ENCODE assay signal across 18 cellular contexts in the genomic region with DNA sequence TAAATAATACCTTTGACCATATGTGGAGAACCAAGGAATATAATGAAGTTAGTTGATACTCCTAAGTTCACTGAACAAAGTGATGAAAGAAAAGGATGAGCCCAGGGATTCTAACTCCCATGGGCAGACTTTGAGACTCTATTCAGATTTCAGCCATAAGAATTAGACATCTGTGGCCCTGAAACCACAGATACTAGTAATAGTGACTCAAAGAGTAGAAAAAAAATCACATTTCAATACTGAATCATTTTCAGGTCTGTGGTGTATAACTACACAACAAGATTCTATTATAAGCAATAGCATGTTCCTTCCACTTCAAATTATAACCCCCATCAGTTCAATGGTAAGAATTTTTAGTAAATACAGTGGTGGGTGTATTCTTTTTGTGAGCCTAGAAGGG. TPM values are rescaled to one million over a fixed set of nuclear protein-coding genes. Genes with fewer than 3 reads are reported as not detected.
DNase-seq lines count a peak whose midpoint lies in the region; ATAC-seq, FAIRE-seq and TF ChIP-seq lines count a peak whose summit lies in the region.
"Had no signal": no experiment of that assay in that cellular context is flagged by ENCODE, and none has a peak within 500 bp of the region (broad histone marks: within the 10 kb centered on the region; RNA-seq: fewer than 3 reads in every experiment).

No MANE protein-coding gene starts in this region.

- H3K27ac Mint-ChIP-seq in activated T-helper 17 cell treated with anti-CD3 and anti-CD28 coated beads, Interleukin-2, amount 50 U/mL, for 72 hours = no peak overlapping the region
- no peak overlapping the region for H3K27ac Mint-ChIP-seq in stimulated activated effector memory CD8-positive, alpha-beta T cell treated with anti-CD3 and anti-CD28 coated beads, Interleukin-12 subunit alpha, Interleukin-12 subunit beta, amount 100 ng/mL, for 72 hours
- H3K27ac Mint-ChIP-seq: B cell; CD4-positive, CD25-positive, alpha-beta regulatory T cell; CD8-positive, alpha-beta T cell; H9 had no signal

- peaks cover 2% of the 10 kb centered on the region for H3K27me3 Mint-ChIP-seq in activated T-helper 17 cell treated with anti-CD3 and anti-CD28 coated beads, Interleukin-2, amount 50 U/mL, for 72 hours
- H3K27me3 Mint-ChIP-seq: B cell; CD4-positive, CD25-positive, alpha-beta regulatory T cell had no signal

- H3K9me3 Mint-ChIP-seq in activated T-helper 17 cell treated with anti-CD3 and anti-CD28 coated beads, Interleukin-2, amount 50 U/mL, for 72 hours = peaks cover 12% of the 10 kb centered on the region
- H3K9me3 Mint-ChIP-seq in stimulated activated effector memory CD8-positive, alpha-beta T cell treated with anti-CD3 and anti-CD28 coated beads, Interleukin-12 subunit alpha, Interleukin-12 subunit beta, amount 100 ng/mL, for 72 hours = peaks cover 7% of the 10 kb centered on the region

- no peaks in the 10 kb centered on the region for H3K4me1 Mint-ChIP-seq in activated T-helper 17 cell treated with anti-CD3 and anti-CD28 coated beads, Interleukin-2, amount 50 U/mL, for 72 hours
- no peaks in the 10 kb centered on the region for H3K4me1 Mint-ChIP-seq in stimulated activated effector memory CD8-positive, alpha-beta T cell treated with anti-CD3 and anti-CD28 coated beads, Interleukin-12 subunit alpha, Interleukin-12 subunit beta, amount 100 ng/mL, for 72 hours
- H3K4me1 Mint-ChIP-seq: B cell, H9 had no signal

- peak; percentile 55 for ATAC-seq in GM21390 (IDR thresholded peaks at IDR 0.05; ENCODE audit: unreplicated experiment)
- ATAC-seq in HG02870 (IDR thresholded peaks at IDR 0.05; ENCODE audit: unreplicated experiment) = peak; percentile 85
- ATAC-seq in activated T-helper 17 cell treated with anti-CD3 and anti-CD28 coated beads, Interleukin-2, amount 50 U/mL, for 72 hours (replicated peaks) = peak; percentile 39
- ATAC-seq in stimulated activated effector memory CD8-positive, alpha-beta T cell treated with anti-CD3 and anti-CD28 coated beads, Interleukin-12 subunit alpha, Interleukin-12 subunit beta, amount 100 ng/mL, for 72 hours = peak; percentile 55
- no peak for ATAC-seq in GM21526 (IDR thresholded peaks at IDR 0.05; ENCODE audit: low FRiP score, unreplicated experiment)
- no peak for ATAC-seq in HG02840 (IDR thresholded peaks at IDR 0.05; ENCODE audit: low FRiP score, unreplicated experiment)
- ATAC-seq: CD8-positive, alpha-beta T cell; GM12878; HCT116 had no signal

- H3K4me3 Mint-ChIP-seq in activated T-helper 17 cell treated with anti-CD3 and anti-CD28 coated beads, Interleukin-2, amount 50 U/mL, for 72 hours = no peak overlapping the region
- H3K4me3 Mint-ChIP-seq in stimulated activated effector memory CD8-positive, alpha-beta T cell treated with anti-CD3 and anti-CD28 coated beads, Interleukin-12 subunit alpha, Interleukin-12 subunit beta, amount 100 ng/mL, for 72 hours = no peak overlapping the region
- H3K4me3 Mint-ChIP-seq: B cell; CD4-positive, CD25-positive, alpha-beta regulatory T cell; CD8-positive, alpha-beta T cell; H9 had no signal

- no peak for FAIRE-seq in H54 (lab: Jason Lieb, UNC)
- FAIRE-seq: GM12878, GM19239, H1 had no signal

- peaks cover 28% of the 10 kb centered on the region for H3K36me3 Mint-ChIP-seq in activated T-helper 17 cell treated with anti-CD3 and anti-CD28 coated beads, Interleukin-2, amount 50 U/mL, for 72 hours (ENCODE audit: low read depth)
- H3K36me3 Mint-ChIP-seq in stimulated activated effector memory CD8-positive, alpha-beta T cell treated with anti-CD3 and anti-CD28 coated beads, Interleukin-12 subunit alpha, Interleukin-12 subunit beta, amount 100 ng/mL, for 72 hours = peaks cover 20% of the 10 kb centered on the region
- H3K36me3 Mint-ChIP-seq: CD8-positive, alpha-beta T cell had no signal

- no peak for DNase-seq in stimulated activated effector memory CD8-positive, alpha-beta T cell treated with anti-CD3 and anti-CD28 coated beads, Interleukin-12 subunit alpha, Interleukin-12 subunit beta, amount 100 ng/mL, for 72 hours (ENCODE audit: low spot score in 2 of 2)
- no peak for DNase-seq in H54 (ENCODE audit: insufficient read length, low spot score)
- DNase-seq: Caco-2; CD4-positive, CD25-positive, alpha-beta regulatory T cell; CD8-positive, alpha-beta T cell; DMS153; DND-41; H9 had no signal

- no peak for TF ChIP-seq POLR2A in H54 (IDR thresholded peaks at IDR 0.05; ENCODE audit: low read depth, low read length)

RNA-seq across cellular contexts. Expression of gene F13B, which starts 16.4 kb away (rescaled TPM):
- under 1 TPM in 1 of 2 donors, not detected in 1; 0.13 TPM for total RNA-seq in activated T-helper 17 cell treated with anti-CD3 and anti-CD28 coated beads, Interleukin-2, amount 50 U/mL, for 72 hours
- total RNA-seq: B cell; Caco-2; CD4-positive, CD25-positive, alpha-beta regulatory T cell; CD8-positive, alpha-beta T cell; GM12878; H1; H9 had no signal

Comparison
In these comparisons a context has a peak if more than half of its experiments do, and no peak if none do; other contexts are left out.
1. ATAC-seq: peak in GM21390 (single experiment), HG02870 (single experiment), activated T-helper 17 cell treated with anti-CD3 and anti-CD28 coated beads, Interleukin-2, amount 50 U/mL, for 72 hours (single experiment) and stimulated activated effector memory CD8-positive, alpha-beta T cell treated with anti-CD3 and anti-CD28 coated beads, Interleukin-12 subunit alpha, Interleukin-12 subunit beta, amount 100 ng/mL, for 72 hours (single experiment); none in GM21526 (single experiment) and HG02840 (single experiment).